Comparison of ENCODE assay signal across 8 cellular contexts in genomic region chr17:34361478-34362061, GRCh38. TPM values are rescaled to one million over a fixed set of nuclear protein-coding genes. Genes with fewer than 3 reads are reported as not detected.
DNase-seq lines count a peak whose midpoint lies in the region; ATAC-seq, FAIRE-seq and TF ChIP-seq lines count a peak whose summit lies in the region.

No MANE protein-coding gene starts in this region.

- no peak overlapping the region for H3K27ac ChIP-seq in HepG2 (ENCODE audit: extremely low read length, insufficient read depth, low read length)

- no peaks in the 10 kb centered on the region for H3K36me3 ChIP-seq in HepG2 (replicated peaks in 1 of 2; ENCODE audit: control insufficient read depth in 1 of 2, insufficient read depth in 2 of 2, low read length in 2 of 2)

- TF ChIP-seq EP300 in HepG2 (IDR thresholded peaks at IDR 0.05; ENCODE audit: low read depth in 2 of 2, low read length in 2 of 2), result no peak
- TF ChIP-seq EP300 in HepG2 (CRISPR knock-in tag; IDR thresholded peaks at IDR 0.05; ENCODE audit: borderline replicate concordance), result no peak

- peak; percentile 95 for TF ChIP-seq RAD21 in HepG2 (CRISPR knock-in tag; IDR thresholded peaks at IDR 0.05)

- WGBS in HepG2 (ENCODE audit: low lambda C conversion rate), result 10% methylated on average over 6 of the region's 8 CpGs

- in situ Hi-C loops in HepG2 (cut with HindIII; ENCODE audit: extremely low pct_ligation_motif_present, low pct_unique_long_range_greater_than_20kb), result loop anchor here (5.0 kb wide), 1 partner anchor 159 kb away; no protein-coding TSS in a partner anchor

- CTCF ChIA-PET in activated CD4-positive, alpha-beta T cell treated with anti-CD3 and anti-CD28 coated beads for 36 hours (lab: Charles Lee), result interaction anchor here (0.6 to 8.6 kb wide), 52 partner anchors 8 to 900 kb away, joined by 3 to 225 read pairs (median 5); partner anchors contain the start of genes CCL11 and CCL8
- CTCF ChIA-PET in HepG2 (lab: Yijun Ruan, JAX; ENCODE audit: low intra/inter-chr PET ratio, low total read pairs), result interaction anchor here (0.6 to 6.2 kb wide), 3 partner anchors 43 to 190 kb away, joined by 3 to 246 read pairs (median 9); no protein-coding TSS in a partner anchor

- TF ChIP-seq POLR2A in HepG2 (IDR thresholded peaks at IDR 0.05; ENCODE audit: insufficient read depth in 1 of 2, low read depth in 2 of 2, low read length in 2 of 2), result no peak

- H3K27me3 ChIP-seq in HepG2 (ENCODE audit: control insufficient read depth in 1 of 2, insufficient read depth in 2 of 2, low read length in 2 of 2), result no peaks in the 10 kb centered on the region

- no peaks in the 10 kb centered on the region for H3K4me1 ChIP-seq in HepG2 (ENCODE audit: insufficient read depth, low read length)

- H3K79me2 ChIP-seq in HepG2 (ENCODE audit: insufficient read depth, low read length), result no peaks in the 10 kb centered on the region

- no peak overlapping the region for H3K4me2 ChIP-seq in HepG2 (ENCODE audit: low read depth, low read length)

- no peak overlapping the region for H3K9ac ChIP-seq in HepG2 (ENCODE audit: insufficient read depth, low read depth, low read length)

- H3K4me1 Mint-ChIP-seq in activated CD4-positive, alpha-beta T cell treated with anti-CD3 and anti-CD28 coated beads for 36 hours, result peaks cover 10% of the 10 kb centered on the region

- H3K9me3 Mint-ChIP-seq in activated CD4-positive, alpha-beta T cell treated with anti-CD3 and anti-CD28 coated beads for 36 hours (ENCODE audit: low read depth), result no peaks in the 10 kb centered on the region

- H3K4me3 ChIP-seq in HepG2 (replicated peaks in 1 of 3; ENCODE audit: insufficient read depth in 1 of 3, low read depth in 2 of 3, low read length in 3 of 3), result no peak overlapping the region

- no peaks in the 10 kb centered on the region for H3K9me3 ChIP-seq in HepG2 (ENCODE audit: low read length)

- peaks cover 20% of the 10 kb centered on the region for H3K27me3 Mint-ChIP-seq in activated CD4-positive, alpha-beta T cell treated with anti-CD3 and anti-CD28 coated beads for 36 hours

- H4K20me1 ChIP-seq in HepG2 (ENCODE audit: insufficient read depth, low read length), result no peaks in the 10 kb centered on the region

- no peaks in the 10 kb centered on the region for H3K36me3 Mint-ChIP-seq in activated CD4-positive, alpha-beta T cell treated with anti-CD3 and anti-CD28 coated beads for 36 hours (ENCODE audit: low read depth)

- POLR2A ChIA-PET in activated CD4-positive, alpha-beta T cell treated with anti-CD3 and anti-CD28 coated beads for 36 hours (lab: Charles Lee), result interaction anchor here (1.2 kb wide), 1 partner anchor 160 kb away, joined by 3 read pairs; no protein-coding TSS in a partner anchor
- POLR2A ChIA-PET in HepG2 (lab: Yijun Ruan, JAX), result no interaction called here

- ATAC-seq in HG03108 (IDR thresholded peaks at IDR 0.05; ENCODE audit: unreplicated experiment) (peak; percentile 79), HepG2 (peak; percentile 97), HG03039 (IDR thresholded peaks at IDR 0.05; ENCODE audit: unreplicated experiment) (no peak)
- ATAC-seq in activated CD4-positive, alpha-beta T cell treated with anti-CD3 and anti-CD28 coated beads for 36 hours, result peak; percentile 98

- peak; percentile 92 for DNase-seq in GM03348 (ENCODE audit: low spot score)
- peak; percentile 94 for DNase-seq in NCI-H345 treated with DMSO at 0.1 percent for 48 hours (lab: John Stamatoyannopoulos, UW; ENCODE audit: unreplicated experiment)
- peak; percentile 91 for DNase-seq in activated CD4-positive, alpha-beta T cell treated with anti-CD3 and anti-CD28 coated beads for 36 hours
- peak; percentile 85 for DNase-seq in dedifferentiated amniotic fluid mesenchymal stem cell (ENCODE audit: extremely low spot score)
- DNase-seq in HepG2 (ENCODE audit: low spot score), result peak; percentile 78
- DNase-seq in stimulated activated CD4-positive, alpha-beta T cell treated with anti-CD3 and anti-CD28 coated beads, TNF-alpha, amount 100 ng/mL, for 1 hour (ENCODE audit: low read depth in 3 of 3, low spot score in 1 of 3), result peak in 2 of 3 donors; percentile 2 to 32

- peak; percentile 94 for TF ChIP-seq CTCF in HepG2 (CRISPR knock-in tag; IDR thresholded peaks at IDR 0.05)

- no TSS peak for BruUV-seq in HepG2 (replicated peaks; lab: Mats Ljungman, UMichigan)

- H2AFZ ChIP-seq in HepG2 (ENCODE audit: low read length), result no peak overlapping the region

- H3K4me3 Mint-ChIP-seq in activated CD4-positive, alpha-beta T cell treated with anti-CD3 and anti-CD28 coated beads for 36 hours, result no peak overlapping the region

- intact Hi-C loops in activated CD4-positive, alpha-beta T cell treated with anti-CD3 and anti-CD28 coated beads for 36 hours (cut with DNase I, micrococcal nuclease), result loop anchor here (1.0 kb wide), 3 partner anchors 161 to 582 kb away; no protein-coding TSS in a partner anchor
- intact Hi-C loops in HepG2 (cut with micrococcal nuclease; ENCODE audit: unreplicated experiment), result loop anchor here (1.0 kb wide), 1 partner anchor 190 kb away; no protein-coding TSS in a partner anchor

- no peak overlapping the region for H3K27ac Mint-ChIP-seq in activated CD4-positive, alpha-beta T cell treated with anti-CD3 and anti-CD28 coated beads for 36 hours

- peak; percentile 87 for FAIRE-seq in HepG2 (lab: Jason Lieb, UNC)

RNA-seq across cellular contexts. Expression of gene CCL1, which starts 1.5 kb away (rescaled TPM):
- total RNA-seq in activated CD4-positive, alpha-beta T cell treated with anti-CD3 and anti-CD28 coated beads for 36 hours, result under 1 TPM in 1 of 2 experiments, not detected in 1; 0.32 TPM
- total RNA-seq in HepG2 (2016; rRNA removed; fragmentation: Illumina TruSeq; extraction: Trizol), result not detected in 2 replicates
- not detected in 2 replicates for total RNA-seq in HepG2 (2016; cell fraction: cytosol; rRNA removed; fragmentation: Illumina TruSeq; extraction: Trizol; ENCODE audit: low read depth)
- not detected in 2 replicates for total RNA-seq in HepG2 (2016; cell fraction: insoluble cytoplasmic fraction; rRNA removed; fragmentation: Illumina TruSeq; extraction: Trizol)
- total RNA-seq in HepG2 (2016; cell fraction: membrane; rRNA removed; fragmentation: Illumina TruSeq; extraction: Trizol), result not detected in 2 replicates
- not detected in 2 replicates for total RNA-seq in HepG2 (2016; cell fraction: nucleus; rRNA removed; fragmentation: Illumina TruSeq; extraction: Trizol)
- not detected in 2 replicates for polyA plus RNA-seq in HepG2 (2011; rRNA removed)
- polyA plus RNA-seq in HepG2 (2011; cell fraction: cytosol; rRNA removed), result not detected in 2 replicates
- not detected in 2 replicates for polyA plus RNA-seq in HepG2 (2011; cell fraction: nucleus; rRNA removed)
- not detected in 2 replicates for polyA plus RNA-seq in HepG2 (2012)
- not detected in 2 replicates for polyA plus RNA-seq in HepG2 (2016; cell fraction: cytosol; fragmentation: Illumina TruSeq; extraction: Trizol; ENCODE audit: low read depth)
- not detected in 2 replicates for polyA plus RNA-seq in HepG2 (2016; cell fraction: insoluble cytoplasmic fraction; fragmentation: Illumina TruSeq; extraction: Trizol; ENCODE audit: low read depth)
- polyA plus RNA-seq in HepG2 (2016; cell fraction: membrane; fragmentation: Illumina TruSeq; extraction: Trizol; ENCODE audit: low read depth), result not detected in 2 replicates
- not detected in 2 replicates for polyA plus RNA-seq in HepG2 (2016; cell fraction: nucleus; fragmentation: Illumina TruSeq; extraction: Trizol; ENCODE audit: insufficient read depth, low read depth)
- not detected in 2 replicates for polyA minus RNA-seq in HepG2 (2011; rRNA and poly(A)+ RNA removed; ENCODE audit: low replicate concordance)
- polyA minus RNA-seq in HepG2 (2011; cell fraction: cytosol; rRNA and poly(A)+ RNA removed), result not detected in 2 replicates
- not detected in 2 replicates for polyA minus RNA-seq in HepG2 (2011; cell fraction: nucleus; rRNA and poly(A)+ RNA removed)

RNA-seq across cellular contexts. Expression of gene CCL13, which starts 5.3 kb away (rescaled TPM):
- not detected for total RNA-seq in activated CD4-positive, alpha-beta T cell treated with anti-CD3 and anti-CD28 coated beads for 36 hours
- total RNA-seq in HepG2 (2016; rRNA removed; fragmentation: Illumina TruSeq; extraction: Trizol), result not detected in 2 replicates
- not detected in 2 replicates for total RNA-seq in HepG2 (2016; cell fraction: cytosol; rRNA removed; fragmentation: Illumina TruSeq; extraction: Trizol; ENCODE audit: low read depth)
- total RNA-seq in HepG2 (2016; cell fraction: insoluble cytoplasmic fraction; rRNA removed; fragmentation: Illumina TruSeq; extraction: Trizol), result not detected in 2 replicates
- total RNA-seq in HepG2 (2016; cell fraction: membrane; rRNA removed; fragmentation: Illumina TruSeq; extraction: Trizol), result not detected in 2 replicates
- not detected in 2 replicates for total RNA-seq in HepG2 (2016; cell fraction: nucleus; rRNA removed; fragmentation: Illumina TruSeq; extraction: Trizol)
- not detected in 2 replicates for polyA plus RNA-seq in HepG2 (2011; rRNA removed)
- polyA plus RNA-seq in HepG2 (2011; cell fraction: cytosol; rRNA removed), result not detected in 2 replicates
- not detected in 2 replicates for polyA plus RNA-seq in HepG2 (2011; cell fraction: nucleus; rRNA removed)
- polyA plus RNA-seq in HepG2 (2012), result not detected in 2 replicates
- not detected in 2 replicates for polyA plus RNA-seq in HepG2 (2016; cell fraction: cytosol; fragmentation: Illumina TruSeq; extraction: Trizol; ENCODE audit: low read depth)
- not detected in 2 replicates for polyA plus RNA-seq in HepG2 (2016; cell fraction: insoluble cytoplasmic fraction; fragmentation: Illumina TruSeq; extraction: Trizol; ENCODE audit: low read depth)
- polyA plus RNA-seq in HepG2 (2016; cell fraction: membrane; fragmentation: Illumina TruSeq; extraction: Trizol; ENCODE audit: low read depth), result not detected in 2 replicates
- not detected in 2 replicates for polyA plus RNA-seq in HepG2 (2016; cell fraction: nucleus; fragmentation: Illumina TruSeq; extraction: Trizol; ENCODE audit: insufficient read depth, low read depth)
- not detected in 2 replicates for polyA minus RNA-seq in HepG2 (2011; rRNA and poly(A)+ RNA removed; ENCODE audit: low replicate concordance)
- not detected in 2 replicates for polyA minus RNA-seq in HepG2 (2011; cell fraction: cytosol; rRNA and poly(A)+ RNA removed)
- not detected in 2 replicates for polyA minus RNA-seq in HepG2 (2011; cell fraction: nucleus; rRNA and poly(A)+ RNA removed)

RNA-seq across cellular contexts. Expression of gene CCL8, which starts 42.3 kb away (rescaled TPM):
- not detected for total RNA-seq in activated CD4-positive, alpha-beta T cell treated with anti-CD3 and anti-CD28 coated beads for 36 hours
- not detected in 2 replicates for total RNA-seq in HepG2 (2016; rRNA removed; fragmentation: Illumina TruSeq; extraction: Trizol)
- total RNA-seq in HepG2 (2016; cell fraction: cytosol; rRNA removed; fragmentation: Illumina TruSeq; extraction: Trizol; ENCODE audit: low read depth), result not detected in 2 replicates
- total RNA-seq in HepG2 (2016; cell fraction: insoluble cytoplasmic fraction; rRNA removed; fragmentation: Illumina TruSeq; extraction: Trizol), result not detected in 2 replicates
- total RNA-seq in HepG2 (2016; cell fraction: membrane; rRNA removed; fragmentation: Illumina TruSeq; extraction: Trizol), result not detected in 2 replicates
- total RNA-seq in HepG2 (2016; cell fraction: nucleus; rRNA removed; fragmentation: Illumina TruSeq; extraction: Trizol), result not detected in 2 replicates
- not detected in 2 replicates for polyA plus RNA-seq in HepG2 (2011; rRNA removed)
- polyA plus RNA-seq in HepG2 (2011; cell fraction: cytosol; rRNA removed), result not detected in 2 replicates
- not detected in 2 replicates for polyA plus RNA-seq in HepG2 (2011; cell fraction: nucleus; rRNA removed)
- not detected in 2 replicates for polyA plus RNA-seq in HepG2 (2012)
- not detected in 2 replicates for polyA plus RNA-seq in HepG2 (2016; cell fraction: cytosol; fragmentation: Illumina TruSeq; extraction: Trizol; ENCODE audit: low read depth)
- not detected in 2 replicates for polyA plus RNA-seq in HepG2 (2016; cell fraction: insoluble cytoplasmic fraction; fragmentation: Illumina TruSeq; extraction: Trizol; ENCODE audit: low read depth)
- polyA plus RNA-seq in HepG2 (2016; cell fraction: membrane; fragmentation: Illumina TruSeq; extraction: Trizol; ENCODE audit: low read depth), result not detected in 2 replicates
- not detected in 2 replicates for polyA plus RNA-seq in HepG2 (2016; cell fraction: nucleus; fragmentation: Illumina TruSeq; extraction: Trizol; ENCODE audit: insufficient read depth, low read depth)
- polyA minus RNA-seq in HepG2 (2011; rRNA and poly(A)+ RNA removed; ENCODE audit: low replicate concordance), result not detected in 2 replicates
- polyA minus RNA-seq in HepG2 (2011; cell fraction: cytosol; rRNA and poly(A)+ RNA removed), result not detected in 2 replicates
- polyA minus RNA-seq in HepG2 (2011; cell fraction: nucleus; rRNA and poly(A)+ RNA removed), result not detected in 2 replicates

Comparison
In these comparisons a context has a peak if more than half of its experiments do, and no peak if none do; other contexts are left out.
1. DNase-seq: peak in every context shown above with its lines; median percentile 94 in NCI-H345 treated with DMSO at 0.1 percent for 48 hours; 92 in GM03348; 91 in activated CD4-positive, alpha-beta T cell treated with anti-CD3 and anti-CD28 coated beads for 36 hours; 85 in dedifferentiated amniotic fluid mesenchymal stem cell; 78 in HepG2; 17 in stimulated activated CD4-positive, alpha-beta T cell treated with anti-CD3 and anti-CD28 coated beads, TNF-alpha, amount 100 ng/mL, for 1 hour.